ENCODE assay signal across 1 cellular context in the genomic region with DNA sequence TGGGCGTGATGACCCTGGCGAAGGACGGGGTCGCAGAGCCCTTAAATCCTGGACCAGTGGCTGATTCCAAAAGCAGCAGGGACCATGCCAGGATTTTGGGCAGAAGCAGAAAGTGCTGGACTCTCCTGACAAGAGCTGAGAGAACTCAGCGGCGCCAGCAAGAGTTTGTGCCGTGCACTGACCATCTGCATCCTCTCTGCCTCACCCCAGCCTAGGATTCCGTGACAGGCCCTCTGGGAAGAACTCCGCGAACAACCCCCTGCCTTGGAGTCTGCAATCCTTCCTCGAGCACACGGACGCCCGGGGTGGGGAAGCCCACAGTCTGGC.
TF ChIP-seq lines count a peak whose summit lies in the region.

No MANE protein-coding gene starts in this region.

TF ChIP-seq in IMR-90, 13 proteins besides CTCF, POLR2A, EP300 and RAD21 (continued from another document):
- no peak for TF ChIP-seq MAFK (IDR thresholded peaks at IDR 0.05; ENCODE audit: low read depth, low read length)
- no peak for TF ChIP-seq MAZ (IDR thresholded peaks at IDR 0.05; ENCODE audit: borderline replicate concordance, low read depth, low read length)
- no peak for TF ChIP-seq SMC3 (IDR thresholded peaks at IDR 0.05; ENCODE audit: low read depth, low read length)
- TF ChIP-seq NFE2L2 (IDR thresholded peaks at IDR 0.05; ENCODE audit: low read depth, low read length) = no peak
TF ChIP-seq in IMR-90: peak in this region for 0.
